ENCODE assay signal across 21 cellular contexts in genomic region chr22:27128461-27129080, GRCh38.
A peak's percentile ranks its signal among the peaks of the same experiment; 100 is the strongest.
DNase-seq lines count a peak whose midpoint lies in the region; ATAC-seq, FAIRE-seq and TF ChIP-seq lines count a peak whose summit lies in the region.
"Had no signal": no experiment of that assay in that cellular context is flagged by ENCODE, and none has a peak within 500 bp of the region (broad histone marks: within the 10 kb centered on the region; RNA-seq: fewer than 3 reads in every experiment).

No MANE protein-coding gene starts in this region.

- peaks cover 81% of the 10 kb centered on the region for H3K27me3 ChIP-seq in left ventricle myocardium inferior (ENCODE audit: low read depth)
- no peaks in the 10 kb centered on the region for H3K27me3 ChIP-seq in foreskin keratinocyte
- H3K27me3 ChIP-seq: gastroesophageal sphincter had no signal

- no peaks in the 10 kb centered on the region for H3K9me3 ChIP-seq in left ventricle myocardium inferior (replicated peaks)
- H3K9me3 ChIP-seq: gastroesophageal sphincter had no signal

- no peak overlapping the region for H3K27ac Mint-ChIP-seq in T-cell
- H3K27ac Mint-ChIP-seq: activated naive CD8-positive, alpha-beta T cell treated with anti-CD3 and anti-CD28 coated beads, Interleukin-2, amount 50 U/mL, for 24 hours; activated T-helper 1 cell treated with anti-CD3 and anti-CD28 coated beads, Interleukin-12 subunit alpha, Interleukin-12 subunit beta, Interleukin-2, Interleukin-4 antibody, amounts not matched to agents 30 ng/mL and 10 ng/mL and 1 ng/mL, durations not matched to agents 14 hours and 24 hours and 36 hours had no signal

- ATAC-seq in Right ventricle myocardium superior (ENCODE audit: poor library complexity) (peak; percentile 36), foreskin keratinocyte (no peak), HG03442 (IDR thresholded peaks at IDR 0.05; ENCODE audit: unreplicated experiment) (no peak), T-cell (replicated peaks in 1 of 4) (no peak)
- ATAC-seq: activated naive CD8-positive, alpha-beta T cell treated with anti-CD3 and anti-CD28 coated beads, Interleukin-2, amount 50 U/mL, for 24 hours; gastroesophageal sphincter; Panc1 had no signal

- H3K4me1 ChIP-seq in left ventricle myocardium inferior (peaks cover 13% of the 10 kb centered on the region), foreskin keratinocyte (peaks cover 36% of the 10 kb centered on the region)

- H3K4me3 Mint-ChIP-seq in T-cell, result no peak overlapping the region
- H3K4me3 Mint-ChIP-seq: activated naive CD8-positive, alpha-beta T cell treated with anti-CD3 and anti-CD28 coated beads, Interleukin-2, amount 50 U/mL, for 24 hours; activated T-helper 1 cell treated with anti-CD3 and anti-CD28 coated beads, Interleukin-12 subunit alpha, Interleukin-12 subunit beta, Interleukin-2, Interleukin-4 antibody, amounts not matched to agents 30 ng/mL and 10 ng/mL and 1 ng/mL, durations not matched to agents 14 hours and 24 hours and 36 hours; neural crest cell had no signal

- TF ChIP-seq CTCF in left ventricle myocardium inferior (IDR thresholded peaks at IDR 0.05; ENCODE audit: borderline replicate concordance) (no peak), RWPE1 (conservative IDR thresholded peaks at IDR 0.05; ENCODE audit: low read depth) (no peak), foreskin keratinocyte (conservative IDR thresholded peaks at IDR 0.05) (no peak)

- H3K27me3 Mint-ChIP-seq in T-cell, result peaks cover 30 to 34% of the 10 kb centered on the region in 2 donors

- H3K4me1 Mint-ChIP-seq in T-cell, result no peaks in the 10 kb centered on the region

- no peaks in the 10 kb centered on the region for H3K9me3 Mint-ChIP-seq in T-cell
- H3K9me3 Mint-ChIP-seq: activated naive CD8-positive, alpha-beta T cell treated with anti-CD3 and anti-CD28 coated beads, Interleukin-2, amount 50 U/mL, for 24 hours; activated T-helper 1 cell treated with anti-CD3 and anti-CD28 coated beads, Interleukin-12 subunit alpha, Interleukin-12 subunit beta, Interleukin-2, Interleukin-4 antibody, amounts not matched to agents 30 ng/mL and 10 ng/mL and 1 ng/mL, durations not matched to agents 14 hours and 24 hours and 36 hours; neural crest cell had no signal

- no peak overlapping the region for H3K4me3 ChIP-seq in left ventricle myocardium inferior
- H3K4me3 ChIP-seq: dorsolateral prefrontal cortex, gastroesophageal sphincter, SK-N-MC had no signal

- DNase-seq in Right ventricle myocardium superior (no peak), left ventricle myocardium inferior (no peak), RWPE1 (ENCODE audit: low spot score) (no peak), foreskin keratinocyte (no peak), urothelium cell line (ENCODE audit: low spot score) (no peak), NCI-H2029 (lab: John Stamatoyannopoulos, UW) (no peak), T-cell (no peak)
- DNase-seq: activated naive CD8-positive, alpha-beta T cell treated with anti-CD3 and anti-CD28 coated beads, Interleukin-2, amount 50 U/mL, for 24 hours; KG1; midbrain; stimulated activated CD4-positive, alpha-beta T cell treated with anti-CD3 and anti-CD28 coated beads, Interleukin-12 subunit alpha, Interleukin-12 subunit beta, amount 100 ng/mL, for 4 hours; stimulated activated CD8-positive, alpha-beta memory T cell treated with anti-CD3 and anti-CD28 coated beads, Interleukin-4, amount 100 ng/mL, for 48 hours; T1000 had no signal

- peak; percentile 87 for FAIRE-seq in urothelium cell line (lab: Jason Lieb, UNC)
- FAIRE-seq: bronchial epithelial cell had no signal

- intact Hi-C loops in Right ventricle myocardium superior (cut with DNase I) (no loop called here), left ventricle myocardium inferior (cut with micrococcal nuclease) (no loop called here)

- POLR2A ChIA-PET in RWPE1 (lab: Yijun Ruan, JAX; ENCODE audit: low non-redundant PET) (no interaction called here), T-cell (lab: Charles Lee) (no interaction called here)

- H3K27ac ChIP-seq in left ventricle myocardium inferior (replicated peaks), result no peak overlapping the region
- peak overlapping the region; percentile 65 for H3K27ac ChIP-seq in RWPE1
- H3K27ac ChIP-seq in foreskin keratinocyte, result peak overlapping the region; percentile 56
- H3K27ac ChIP-seq: dorsolateral prefrontal cortex, SK-N-MC had no signal

- CTCF ChIA-PET in RWPE1 (lab: Yijun Ruan, JAX) (no interaction called here), T-cell (lab: Charles Lee) (no interaction called here)

- no peaks in the 10 kb centered on the region for H3K36me3 Mint-ChIP-seq in T-cell

- no peaks in the 10 kb centered on the region for H3K36me3 ChIP-seq in left ventricle myocardium inferior
- H3K36me3 ChIP-seq: gastroesophageal sphincter had no signal
